ENCODE assay signal across 12 cellular contexts in the genomic region with DNA sequence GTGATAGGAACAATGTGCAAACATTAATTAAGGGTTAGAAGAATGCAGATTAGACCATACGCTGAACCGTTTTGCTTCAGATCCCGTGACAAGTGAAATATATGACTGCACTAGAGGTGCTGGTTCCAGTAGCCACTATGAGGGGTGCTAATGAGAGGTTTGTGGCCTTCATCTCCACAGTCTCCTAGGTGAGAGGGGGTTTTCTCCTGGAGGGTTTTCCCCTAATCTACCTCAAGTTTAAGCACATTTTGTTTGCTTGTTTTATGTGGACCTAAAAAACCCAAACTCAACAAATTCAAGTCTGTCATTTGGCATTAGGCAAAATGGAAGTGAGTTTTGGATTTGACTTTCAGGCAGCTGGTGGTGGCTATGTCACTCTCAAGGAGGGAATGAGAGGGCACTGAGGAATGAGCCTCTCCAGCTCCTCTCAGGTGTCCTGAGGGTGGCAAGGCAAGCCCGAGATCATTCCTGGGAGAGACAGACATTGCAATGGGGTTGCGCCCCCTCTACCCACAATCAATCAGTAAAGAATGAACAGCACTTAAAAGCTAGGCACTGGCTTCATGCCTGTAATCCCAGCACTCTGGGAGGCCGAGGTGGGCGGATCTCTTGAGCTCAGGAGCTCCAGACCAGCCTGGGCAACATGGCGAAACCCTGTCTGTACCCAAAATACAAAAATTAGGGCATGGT. TPM values are rescaled to one million over a fixed set of nuclear protein-coding genes. Genes with fewer than 3 reads are reported as not detected.
A peak's percentile ranks its signal among the peaks of the same experiment; 100 is the strongest.
DNase-seq lines count a peak whose midpoint lies in the region; ATAC-seq and TF ChIP-seq lines count a peak whose summit lies in the region.
"Had no signal": no experiment of that assay in that cellular context is flagged by ENCODE, and none has a peak within 500 bp of the region (broad histone marks: within the 10 kb centered on the region; RNA-seq: fewer than 3 reads in every experiment).

No MANE protein-coding gene starts in this region.

- H3K4me3 ChIP-seq in CD8-positive, alpha-beta T cell (ENCODE audit: low read depth, low read length) = peak overlapping the region; percentile 72
- H3K4me3 ChIP-seq in LNCaP clone FGC (ENCODE audit: low read depth, low read length) = peak overlapping the region; percentile 85
- no peak overlapping the region for H3K4me3 ChIP-seq in ectodermal cell (ENCODE audit: insufficient read depth, low read depth, low read length)
- peak overlapping the region in 2 of 4 donors; percentile 92 to 99 for H3K4me3 ChIP-seq in gastrocnemius medialis
- H3K4me3 ChIP-seq in vagina = peak overlapping the region in 1 of 2 donors; percentile 61

- TF ChIP-seq CTCF in CD8-positive, alpha-beta T cell (IDR thresholded peaks at IDR 0.05) = no peak
- TF ChIP-seq CTCF in LNCaP clone FGC (IDR thresholded peaks at IDR 0.05; ENCODE audit: control insufficient read depth, extremely low read depth, insufficient read depth) (no peak), gastrocnemius medialis (IDR thresholded peaks at IDR 0.05 in 4 of 5, conservative IDR thresholded peaks at IDR 0.05 in 1 of 5) (no peak), vagina (IDR thresholded peaks at IDR 0.05) (no peak)

- intact Hi-C loops in CD8-positive, alpha-beta T cell (cut with DNase I, micrococcal nuclease) = loop anchor here (1.0 to 10.0 kb wide), 9 partner anchors 34 to 774 kb away; partner anchors contain the start of genes EIF3J (in 2 of the 2), CTDSPL2 (in 1 of the 2), DUOX1 (in 1 of the 2) and DUOXA1 (in 1 of the 2)
- intact Hi-C loops in gastrocnemius medialis (cut with DNase I; ENCODE audit: low total_unique reads) (loop anchor here (2.0 to 5.0 kb wide), 4 partner anchors 77 to 664 kb away; partner anchors contain the start of gene EIF3J), vagina (cut with DNase I) (loop anchor here (2.0 kb wide), 1 partner anchor 35 kb away; no protein-coding TSS in a partner anchor)

- H3K27me3 ChIP-seq in CD8-positive, alpha-beta T cell (ENCODE audit: insufficient read depth, low read length) = no peaks in the 10 kb centered on the region
- H3K27me3 ChIP-seq in ectodermal cell (ENCODE audit: control insufficient read depth, insufficient read depth, low read length, poor library complexity, severe bottlenecking) (no peaks in the 10 kb centered on the region), gastrocnemius medialis (no peaks in the 10 kb centered on the region), vagina (no peaks in the 10 kb centered on the region)

- no peaks in the 10 kb centered on the region for H3K9me3 Mint-ChIP-seq in CD8-positive, alpha-beta T cell
- H3K9me3 Mint-ChIP-seq: activated naive CD4-positive, alpha-beta T cell treated with anti-CD3 and anti-CD28 coated beads, Interleukin-2, amount 10 ng/mL, durations not matched to agents 7 days and 5 days; mesothelial cell of epicardium had no signal

- POLR2A ChIA-PET in CD8-positive, alpha-beta T cell (lab: Charles Lee) = interaction anchor here (1.0 to 5.1 kb wide), 15 partner anchors 8 to 913 kb away, joined by 3 to 107 read pairs (median 9); partner anchors contain the start of genes BLOC1S6, GOLM2 and SHF

- H3K36me3 ChIP-seq in CD8-positive, alpha-beta T cell (ENCODE audit: insufficient read depth, low read length) = no peaks in the 10 kb centered on the region
- H3K36me3 ChIP-seq in ectodermal cell (ENCODE audit: control insufficient read depth, insufficient read depth, low read length) (no peaks in the 10 kb centered on the region), gastrocnemius medialis (no peaks in the 10 kb centered on the region), vagina (no peaks in the 10 kb centered on the region)

- H3K36me3 Mint-ChIP-seq in CD8-positive, alpha-beta T cell = peaks cover 5% of the 10 kb centered on the region
- H3K36me3 Mint-ChIP-seq: activated naive CD4-positive, alpha-beta T cell treated with anti-CD3 and anti-CD28 coated beads, Interleukin-2, amount 10 ng/mL, durations not matched to agents 7 days and 5 days; mesothelial cell of epicardium had no signal

- no peaks in the 10 kb centered on the region for H3K27me3 Mint-ChIP-seq in CD8-positive, alpha-beta T cell (ENCODE audit: low read depth)

- peaks cover 11% of the 10 kb centered on the region for H3K4me1 ChIP-seq in CD8-positive, alpha-beta T cell (ENCODE audit: insufficient read depth, low read length)
- H3K4me1 ChIP-seq in ectodermal cell (ENCODE audit: control insufficient read depth, insufficient read depth, low read length) (no peaks in the 10 kb centered on the region), gastrocnemius medialis (peaks cover 0 to 3% of the 10 kb centered on the region in 2 donors), vagina (peaks cover 5% of the 10 kb centered on the region)

- no peak for DNase-seq in CD8-positive, alpha-beta T cell
- no peak for DNase-seq in LNCaP clone FGC (ENCODE audit: low read depth)
- no peak for DNase-seq in gastrocnemius medialis
- DNase-seq in vagina (ENCODE audit: extremely low spot score in 2 of 2) = no peak
- DNase-seq in NCI-H1048 (lab: John Stamatoyannopoulos, UW) = no peak
- DNase-seq in middle frontal gyrus (ENCODE audit: extremely low spot score, low spot score) = no peak

- in situ Hi-C loops in gastrocnemius medialis (cut with MboI; ENCODE audit: low sequenced_read_pairs in 4 of 4) = no loop called here

- 86 to 88% methylated on average over 8 of the region's 8 CpGs for WGBS in ectodermal cell, 2 experiments

- TF ChIP-seq POLR2A in gastrocnemius medialis (IDR thresholded peaks at IDR 0.05) = no peak
- no peak for TF ChIP-seq POLR2A in vagina (IDR thresholded peaks at IDR 0.05)

- peaks cover 13% of the 10 kb centered on the region for H3K4me1 Mint-ChIP-seq in CD8-positive, alpha-beta T cell (ENCODE audit: low read depth)

- H3K4me3 Mint-ChIP-seq in CD8-positive, alpha-beta T cell = no peak overlapping the region
- H3K4me3 Mint-ChIP-seq: activated naive CD4-positive, alpha-beta T cell treated with anti-CD3 and anti-CD28 coated beads, Interleukin-2, amount 10 ng/mL, durations not matched to agents 7 days and 5 days; CD4-positive, alpha-beta T cell; mesothelial cell of epicardium had no signal

- H3K27ac Mint-ChIP-seq in CD8-positive, alpha-beta T cell = no peak overlapping the region
- H3K27ac Mint-ChIP-seq: activated naive CD4-positive, alpha-beta T cell treated with anti-CD3 and anti-CD28 coated beads, Interleukin-2, amount 10 ng/mL, durations not matched to agents 7 days and 5 days; CD4-positive, alpha-beta T cell; mesothelial cell of epicardium had no signal

- H3K9me3 ChIP-seq in CD8-positive, alpha-beta T cell (ENCODE audit: low read length) = no peaks in the 10 kb centered on the region
- no peaks in the 10 kb centered on the region for H3K9me3 ChIP-seq in ectodermal cell (ENCODE audit: control insufficient read depth, low read length)
- no peaks in the 10 kb centered on the region for H3K9me3 ChIP-seq in gastrocnemius medialis
- H3K9me3 ChIP-seq in vagina = no peaks in the 10 kb centered on the region
- H3K9me3 ChIP-seq: SK-N-SH had no signal

- ATAC-seq in CD8-positive, alpha-beta T cell = no peak
- no peak for ATAC-seq in gastrocnemius medialis
- no peak for ATAC-seq in HG02970 (IDR thresholded peaks at IDR 0.05; ENCODE audit: low FRiP score, unreplicated experiment)

- CTCF ChIA-PET in CD8-positive, alpha-beta T cell (lab: Charles Lee) = interaction anchor here (0.9 to 6.0 kb wide), 12 partner anchors 13 to 256 kb away, joined by 3 to 34 read pairs (median 7); no protein-coding TSS in a partner anchor

- peak overlapping the region; percentile 92 for H3K27ac ChIP-seq in CD8-positive, alpha-beta T cell (ENCODE audit: low read depth, low read length)
- H3K27ac ChIP-seq in ectodermal cell (ENCODE audit: insufficient read depth, low read depth, low read length, poor library complexity, severe bottlenecking) (peak overlapping the region; percentile 38), gastrocnemius medialis (peak overlapping the region; percentile 95 to 100 (median 99)), vagina (no peak overlapping the region)

RNA-seq across cellular contexts. Expression of gene SHF, which starts 13.9 kb away (rescaled TPM):
- total RNA-seq in CD8-positive, alpha-beta T cell = 1 to 10 TPM; 5.0 to 5.6 TPM
- 62.2 TPM for polyA plus RNA-seq in ectodermal cell (2013, experiment 1 of 4)
- polyA plus RNA-seq in ectodermal cell (2013, experiment 2 of 4) = 66.8 TPM
- 52.4 TPM for polyA plus RNA-seq in ectodermal cell (2013, experiment 3 of 4)
- polyA plus RNA-seq in ectodermal cell (2013, experiment 4 of 4) = 62.2 TPM
- 1 to 10 TPM in 3 of 4 donors, under 1 TPM in 1; 0.80 to 3.3 (median 1.7) TPM for total RNA-seq in gastrocnemius medialis
- total RNA-seq in vagina = 15.0 TPM

RNA-seq across cellular contexts. Expression of gene SLC28A2, which starts 50.3 kb away (rescaled TPM):
- not detected for total RNA-seq in CD8-positive, alpha-beta T cell
- polyA plus RNA-seq in ectodermal cell (2013, experiment 1 of 4) = not detected
- 0.09 TPM for polyA plus RNA-seq in ectodermal cell (2013, experiment 2 of 4)
- polyA plus RNA-seq in ectodermal cell (2013, experiment 3 of 4) = not detected
- polyA plus RNA-seq in ectodermal cell (2013, experiment 4 of 4) = not detected
- not detected for total RNA-seq in gastrocnemius medialis
- not detected for total RNA-seq in vagina
- total RNA-seq: CD4-positive, alpha-beta T cell; mesothelial cell of epicardium had no signal
- polyA plus RNA-seq: SK-N-SH had no signal
